Comparison of ENCODE assay signal across 14 cellular contexts in genomic region chr2:143255899-143256298, GRCh38.
DNase-seq lines count a peak whose midpoint lies in the region; ATAC-seq and TF ChIP-seq lines count a peak whose summit lies in the region.
"Had no signal": no experiment of that assay in that cellular context is flagged by ENCODE, and none has a peak within 500 bp of the region (broad histone marks: within the 10 kb centered on the region; RNA-seq: fewer than 3 reads in every experiment).

No MANE protein-coding gene starts in this region.

- peak overlapping the region; percentile 92 for H3K27ac Mint-ChIP-seq in activated T-cell treated with anti-CD3 and anti-CD28 coated beads, Interleukin-2, amount 50 U/mL, for 72 hours
- peak overlapping the region; percentile 77 for H3K27ac Mint-ChIP-seq in activated T-helper 17 cell treated with anti-CD3 and anti-CD28 coated beads, Interleukin-2, amount 50 U/mL, for 72 hours
- peak overlapping the region; percentile 71 for H3K27ac Mint-ChIP-seq in stimulated activated naive B cell treated with anti-CD40 and anti-IgM and Interleukin-4, amounts not matched to agents 10 μg/mL and 1 μg/mL and 100 μg/mL, for 72 hours
- H3K27ac Mint-ChIP-seq: progenitor cell of endocrine pancreas had no signal

- H3K4me1 Mint-ChIP-seq in activated T-cell treated with anti-CD3 and anti-CD28 coated beads, Interleukin-2, amount 50 U/mL, for 72 hours (ENCODE audit: low read depth) = peaks cover 82% of the 10 kb centered on the region
- H3K4me1 Mint-ChIP-seq in activated T-helper 17 cell treated with anti-CD3 and anti-CD28 coated beads, Interleukin-2, amount 50 U/mL, for 72 hours = peaks cover 58% of the 10 kb centered on the region
- H3K4me1 Mint-ChIP-seq in stimulated activated naive B cell treated with anti-CD40 and anti-IgM and Interleukin-4, amounts not matched to agents 10 μg/mL and 1 μg/mL and 100 μg/mL, for 72 hours = peaks cover 20 to 51% of the 10 kb centered on the region in 2 donors

- H3K4me3 Mint-ChIP-seq in activated T-cell treated with anti-CD3 and anti-CD28 coated beads, Interleukin-2, amount 50 U/mL, for 72 hours = peak overlapping the region; percentile 70 to 85
- H3K4me3 Mint-ChIP-seq in activated T-helper 17 cell treated with anti-CD3 and anti-CD28 coated beads, Interleukin-2, amount 50 U/mL, for 72 hours = peak overlapping the region; percentile 72
- peak overlapping the region; percentile 46 to 55 for H3K4me3 Mint-ChIP-seq in stimulated activated naive B cell treated with anti-CD40 and anti-IgM and Interleukin-4, amounts not matched to agents 10 μg/mL and 1 μg/mL and 100 μg/mL, for 72 hours

- H3K27me3 Mint-ChIP-seq in activated T-cell treated with anti-CD3 and anti-CD28 coated beads, Interleukin-2, amount 50 U/mL, for 72 hours (ENCODE audit: low read depth) = no peaks in the 10 kb centered on the region
- H3K27me3 Mint-ChIP-seq in activated T-helper 17 cell treated with anti-CD3 and anti-CD28 coated beads, Interleukin-2, amount 50 U/mL, for 72 hours = no peaks in the 10 kb centered on the region
- no peaks in the 10 kb centered on the region for H3K27me3 Mint-ChIP-seq in stimulated activated naive B cell treated with anti-CD40 and anti-IgM and Interleukin-4, amounts not matched to agents 10 μg/mL and 1 μg/mL and 100 μg/mL, for 72 hours
- H3K27me3 Mint-ChIP-seq: progenitor cell of endocrine pancreas had no signal

- ATAC-seq in activated T-cell treated with anti-CD3 and anti-CD28 coated beads, Interleukin-2, amount 50 U/mL, for 72 hours (replicated peaks in 1 of 2) = peak; percentile 35 to 65
- ATAC-seq in HG03159 (IDR thresholded peaks at IDR 0.05; ENCODE audit: unreplicated experiment) (peak; percentile 28), SK-N-SH treated with all-trans-retinoic acid at 6 μM for 48 hours (no peak)
- ATAC-seq in activated T-helper 17 cell treated with anti-CD3 and anti-CD28 coated beads, Interleukin-2, amount 50 U/mL, for 72 hours (replicated peaks) = peak; percentile 45
- ATAC-seq in stimulated activated naive B cell treated with anti-CD40 and anti-IgM and Interleukin-4, amounts not matched to agents 10 μg/mL and 1 μg/mL and 100 μg/mL, for 72 hours (replicated peaks) = peak; percentile 36 to 64

- no peak for DNase-seq in activated T-cell treated with anti-CD3 and anti-CD28 coated beads, Interleukin-2, amount 50 U/mL, for 72 hours
- no peak for DNase-seq in activated T-cell treated with anti-CD3 and anti-CD28 coated beads for 4 hours
- DNase-seq in stimulated activated naive B cell treated with anti-CD40 and anti-IgM and Interleukin-4, amounts not matched to agents 10 μg/mL and 1 μg/mL and 100 μg/mL, for 72 hours = no peak
- DNase-seq in DMS79 (lab: John Stamatoyannopoulos, UW) = no peak
- no peak for DNase-seq in NOMO-1 (lab: John Stamatoyannopoulos, UW; ENCODE audit: unreplicated experiment in 2 of 2)
- DNase-seq: activated CD4-positive, alpha-beta T cell treated with anti-CD3 and anti-CD28 coated beads for 1 hour; DMS53; NCI-H2227 treated with DMSO at 0.1 percent for 48 hours; stimulated activated CD4-positive, alpha-beta T cell treated with anti-CD3 and anti-CD28 coated beads, Interleukin-1b, Interleukin-23, amount 100 ng/mL, for 48 hours; SW 1271 had no signal

- peaks cover 1 to 5% of the 10 kb centered on the region in 2 donors for H3K36me3 Mint-ChIP-seq in activated T-cell treated with anti-CD3 and anti-CD28 coated beads, Interleukin-2, amount 50 U/mL, for 72 hours (ENCODE audit: insufficient read depth in 2 of 2)
- H3K36me3 Mint-ChIP-seq in activated T-helper 17 cell treated with anti-CD3 and anti-CD28 coated beads, Interleukin-2, amount 50 U/mL, for 72 hours (ENCODE audit: low read depth) = peaks cover 16% of the 10 kb centered on the region
- peaks cover 7 to 10% of the 10 kb centered on the region in 2 donors for H3K36me3 Mint-ChIP-seq in stimulated activated naive B cell treated with anti-CD40 and anti-IgM and Interleukin-4, amounts not matched to agents 10 μg/mL and 1 μg/mL and 100 μg/mL, for 72 hours

- no peaks in the 10 kb centered on the region for H3K9me3 Mint-ChIP-seq in activated T-cell treated with anti-CD3 and anti-CD28 coated beads, Interleukin-2, amount 50 U/mL, for 72 hours
- H3K9me3 Mint-ChIP-seq in activated T-helper 17 cell treated with anti-CD3 and anti-CD28 coated beads, Interleukin-2, amount 50 U/mL, for 72 hours = no peaks in the 10 kb centered on the region
- H3K9me3 Mint-ChIP-seq in stimulated activated naive B cell treated with anti-CD40 and anti-IgM and Interleukin-4, amounts not matched to agents 10 μg/mL and 1 μg/mL and 100 μg/mL, for 72 hours = no peaks in the 10 kb centered on the region

TF ChIP-seq in SK-N-SH treated with all-trans-retinoic acid at 6 μM for 48 hours, 23 proteins besides CTCF, POLR2A, EP300 and RAD21:
- TF ChIP-seq TOX (CRISPR knock-in tag; IDR thresholded peaks at IDR 0.05; ENCODE audit: borderline replicate concordance) (no peak), PPARA (CRISPR knock-in tag; IDR thresholded peaks at IDR 0.05; ENCODE audit: borderline replicate concordance) (no peak), BACH2 (CRISPR knock-in tag; IDR thresholded peaks at IDR 0.05; ENCODE audit: borderline replicate concordance) (no peak), TCF4 (CRISPR knock-in tag; IDR thresholded peaks at IDR 0.05; ENCODE audit: borderline replicate concordance) (no peak), CSDC2 (CRISPR knock-in tag; IDR thresholded peaks at IDR 0.05) (no peak), ZNF8 (CRISPR knock-in tag; IDR thresholded peaks at IDR 0.05) (no peak), OSR1 (CRISPR knock-in tag; IDR thresholded peaks at IDR 0.05) (no peak), ESRRG (CRISPR knock-in tag; IDR thresholded peaks at IDR 0.05) (no peak), POU6F1 (CRISPR knock-in tag; IDR thresholded peaks at IDR 0.05; ENCODE audit: borderline replicate concordance, low read depth) (no peak), ZC3H10 (CRISPR knock-in tag; IDR thresholded peaks at IDR 0.05) (no peak), SNAI2 (CRISPR knock-in tag; IDR thresholded peaks at IDR 0.05) (no peak)
- TF ChIP-seq, protein P1, sequence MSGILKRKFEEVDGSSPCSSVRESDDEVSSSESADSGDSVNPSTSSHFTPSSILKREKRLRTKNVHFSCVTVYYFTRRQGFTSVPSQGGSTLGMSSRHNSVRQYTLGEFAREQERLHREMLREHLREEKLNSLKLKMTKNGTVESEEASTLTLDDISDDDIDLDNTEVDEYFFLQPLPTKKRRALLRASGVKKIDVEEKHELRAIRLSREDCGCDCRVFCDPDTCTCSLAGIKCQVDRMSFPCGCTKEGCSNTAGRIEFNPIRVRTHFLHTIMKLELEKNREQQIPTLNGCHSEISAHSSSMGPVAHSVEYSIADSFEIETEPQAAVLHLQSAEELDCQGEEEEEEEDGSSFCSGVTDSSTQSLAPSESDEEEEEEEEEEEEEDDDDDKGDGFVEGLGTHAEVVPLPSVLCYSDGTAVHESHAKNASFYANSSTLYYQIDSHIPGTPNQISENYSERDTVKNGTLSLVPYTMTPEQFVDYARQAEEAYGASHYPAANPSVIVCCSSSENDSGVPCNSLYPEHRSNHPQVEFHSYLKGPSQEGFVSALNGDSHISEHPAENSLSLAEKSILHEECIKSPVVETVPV (CRISPR knock-in tag; IDR thresholded peaks at IDR 0.05) = no peak
- TF ChIP-seq, protein P2, sequence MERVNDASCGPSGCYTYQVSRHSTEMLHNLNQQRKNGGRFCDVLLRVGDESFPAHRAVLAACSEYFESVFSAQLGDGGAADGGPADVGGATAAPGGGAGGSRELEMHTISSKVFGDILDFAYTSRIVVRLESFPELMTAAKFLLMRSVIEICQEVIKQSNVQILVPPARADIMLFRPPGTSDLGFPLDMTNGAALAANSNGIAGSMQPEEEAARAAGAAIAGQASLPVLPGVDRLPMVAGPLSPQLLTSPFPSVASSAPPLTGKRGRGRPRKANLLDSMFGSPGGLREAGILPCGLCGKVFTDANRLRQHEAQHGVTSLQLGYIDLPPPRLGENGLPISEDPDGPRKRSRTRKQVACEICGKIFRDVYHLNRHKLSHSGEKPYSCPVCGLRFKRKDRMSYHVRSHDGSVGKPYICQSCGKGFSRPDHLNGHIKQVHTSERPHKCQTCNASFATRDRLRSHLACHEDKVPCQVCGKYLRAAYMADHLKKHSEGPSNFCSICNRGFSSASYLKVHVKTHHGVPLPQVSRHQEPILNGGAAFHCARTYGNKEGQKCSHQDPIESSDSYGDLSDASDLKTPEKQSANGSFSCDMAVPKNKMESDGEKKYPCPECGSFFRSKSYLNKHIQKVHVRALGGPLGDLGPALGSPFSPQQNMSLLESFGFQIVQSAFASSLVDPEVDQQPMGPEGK (CRISPR knock-in tag; IDR thresholded peaks at IDR 0.05; ENCODE audit: borderline replicate concordance) = no peak
